In genomic region chr5:147075187-147075586, GRCh38 we compare ENCODE assay signal across 21 cellular contexts.
"Had no signal": no experiment of that assay in that cellular context is flagged by ENCODE, and none has a peak within 500 bp of the region (broad histone marks: within the 10 kb centered on the region; RNA-seq: fewer than 3 reads in every experiment).

No MANE protein-coding gene starts in this region.

- H3K9me3 ChIP-seq: esophagus muscularis mucosa, gastroesophageal sphincter, mucosa of descending colon, neutrophil, right atrium auricular region, sigmoid colon, testis, tibial nerve, upper lobe of right lung, vagina had no signal

- ATAC-seq: gastroesophageal sphincter; mucosa of descending colon; naive thymus-derived CD8-positive, alpha-beta T cell; upper lobe of right lung had no signal

- H3K27ac ChIP-seq: coronary artery, epithelial cell of prostate, esophagus muscularis mucosa, gastroesophageal sphincter, neutrophil, right atrium auricular region, sigmoid colon, skin epidermis, testis, upper lobe of right lung, vagina had no signal

- DNase-seq: effector CD8-positive, alpha-beta T cell; head of caudate nucleus; hippocampal formation; mucosa of descending colon; naive thymus-derived CD8-positive, alpha-beta T cell; posterior cingulate gyrus; sigmoid colon; stimulated activated CD4-positive, alpha-beta T cell treated with anti-CD3 and anti-CD28 coated beads, Interleukin-2, amount 100 ng/mL, for 24 hours; stimulated activated CD4-positive, alpha-beta T cell treated with anti-CD3 and anti-CD28 coated beads, Interleukin-4, amount 100 ng/mL, for 4 hours; stimulated activated naive CD4-positive, alpha-beta T cell; testis; upper lobe of right lung had no signal

- H3K4me3 Mint-ChIP-seq: naive thymus-derived CD8-positive, alpha-beta T cell had no signal

- H3K27ac Mint-ChIP-seq: naive thymus-derived CD8-positive, alpha-beta T cell had no signal

- H3K36me3 Mint-ChIP-seq: naive thymus-derived CD8-positive, alpha-beta T cell had no signal

- H3K27me3 ChIP-seq: esophagus muscularis mucosa, gastroesophageal sphincter, neutrophil, right atrium auricular region, sigmoid colon, testis, tibial nerve, upper lobe of right lung, vagina had no signal

- H3K9me3 Mint-ChIP-seq: naive thymus-derived CD8-positive, alpha-beta T cell had no signal

- H3K4me1 Mint-ChIP-seq: naive thymus-derived CD8-positive, alpha-beta T cell had no signal
